9 cellular contexts compared by ENCODE assay signal in the genomic region with DNA sequence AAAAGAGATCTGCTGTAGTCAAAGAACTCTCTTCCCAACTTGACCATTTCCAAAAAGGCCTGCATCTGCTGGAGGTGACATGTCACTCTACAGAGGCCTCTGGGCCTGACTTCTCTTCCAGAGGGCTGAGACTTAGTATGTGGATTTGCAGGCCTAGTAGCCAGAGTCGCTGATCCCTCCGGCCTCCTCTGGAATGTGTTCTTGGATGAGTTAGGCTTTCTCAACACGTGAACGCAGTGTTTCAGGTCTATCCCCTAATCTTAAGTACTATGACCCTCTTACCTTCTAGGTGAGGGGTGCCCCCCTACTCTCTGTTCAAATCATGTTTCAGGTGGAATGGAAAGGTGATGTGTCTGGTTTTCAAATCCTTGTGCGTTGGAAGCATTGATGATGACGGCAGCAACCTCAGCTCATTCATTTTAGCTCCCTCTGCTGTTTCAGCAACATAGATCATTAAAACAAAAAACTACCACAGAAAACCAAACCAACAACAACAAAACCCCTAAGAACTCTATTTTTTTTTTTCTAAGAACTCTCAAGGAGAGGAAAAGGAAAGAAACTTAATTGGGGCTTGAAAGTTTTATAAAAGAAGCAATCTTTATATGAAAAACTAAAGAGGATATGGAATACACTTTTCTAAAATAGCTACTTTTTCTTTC. TPM values are rescaled to one million over a fixed set of nuclear protein-coding genes. Genes with fewer than 3 reads are reported as not detected.
A peak's percentile ranks its signal among the peaks of the same experiment; 100 is the strongest.
DNase-seq lines count a peak whose midpoint lies in the region; ATAC-seq, FAIRE-seq and TF ChIP-seq lines count a peak whose summit lies in the region.
"Had no signal": no experiment of that assay in that cellular context is flagged by ENCODE, and none has a peak within 500 bp of the region (broad histone marks: within the 10 kb centered on the region; RNA-seq: fewer than 3 reads in every experiment).

No MANE protein-coding gene starts in this region.

- TF ChIP-seq CTCF in GM12873 (IDR thresholded peaks at IDR 0.05; ENCODE audit: insufficient read depth, low read depth, low read length, missing control alignments): peak; percentile 29
- TF ChIP-seq CTCF in left lung (IDR thresholded peaks at IDR 0.05): no peak

- no peak overlapping the region for H3K27ac ChIP-seq in left lung

- intact Hi-C loops in left lung (cut with DNase I): loop anchor here in 1 of 2 donors (10.0 kb wide), 1 partner anchor 128 kb away; no protein-coding TSS in a partner anchor

- no peaks in the 10 kb centered on the region for H3K36me3 ChIP-seq in left lung

- in situ Hi-C loops in ACHN (cut with HindIII; ENCODE audit: low pct_ligation_motif_present, low pct_unique_long_range_greater_than_20kb, low sequenced_read_pairs): no loop called here

- no peaks in the 10 kb centered on the region for H3K9me3 ChIP-seq in left lung

- no peaks in the 10 kb centered on the region for H3K27me3 ChIP-seq in left lung

- POLR2A ChIA-PET in HEK293T (lab: Yijun Ruan, JAX): interaction anchor here (0.7 to 1.6 kb wide), 2 partner anchors 9 to 14 kb away, joined by 3 to 5 read pairs; no protein-coding TSS in a partner anchor

- FAIRE-seq in urothelium cell line (lab: Jason Lieb, UNC): no peak

- no peak overlapping the region for H3K4me3 ChIP-seq in left lung

- DNase-seq in ACHN: peak; percentile 23
- peak; percentile 38 for DNase-seq in astrocyte of the hippocampus (ENCODE audit: low read depth, low spot score)
- DNase-seq in left lung: no peak
- no peak for DNase-seq in urothelium cell line (ENCODE audit: low spot score)
- no peak for DNase-seq in HEK293T (ENCODE audit: extremely low spot score)
- DNase-seq: activated CD4-positive, alpha-beta T cell treated with anti-CD3 and anti-CD28 coated beads for 48 hours had no signal

- ATAC-seq in left lung (peak; percentile 48), HG02571 (IDR thresholded peaks at IDR 0.05; ENCODE audit: unreplicated experiment) (no peak), GM21381 (IDR thresholded peaks at IDR 0.05; ENCODE audit: unreplicated experiment) (no peak)

- CTCF ChIA-PET in HEK293T (lab: Yijun Ruan, JAX): interaction anchor here (0.6 to 1.9 kb wide), 4 partner anchors 62 to 190 kb away, joined by 3 to 12 read pairs (median 8); no protein-coding TSS in a partner anchor

- H3K4me1 ChIP-seq in left lung: no peaks in the 10 kb centered on the region

TF ChIP-seq in HEK293T, 16 proteins besides CTCF, POLR2A, EP300 and RAD21:
- no peak for TF ChIP-seq ZNF384 (IDR thresholded peaks at IDR 0.05)
- no peak for TF ChIP-seq SUZ12 (IDR thresholded peaks at IDR 0.05)
- no peak for TF ChIP-seq CTBP1 (IDR thresholded peaks at IDR 0.05; ENCODE audit: borderline replicate concordance)
- no peak for TF ChIP-seq ARNT (IDR thresholded peaks at IDR 0.05)
- TF ChIP-seq LEF1 (IDR thresholded peaks at IDR 0.05; ENCODE audit: borderline replicate concordance): no peak
- TF ChIP-seq TARDBP (IDR thresholded peaks at IDR 0.05): no peak
- TF ChIP-seq, protein P1, sequence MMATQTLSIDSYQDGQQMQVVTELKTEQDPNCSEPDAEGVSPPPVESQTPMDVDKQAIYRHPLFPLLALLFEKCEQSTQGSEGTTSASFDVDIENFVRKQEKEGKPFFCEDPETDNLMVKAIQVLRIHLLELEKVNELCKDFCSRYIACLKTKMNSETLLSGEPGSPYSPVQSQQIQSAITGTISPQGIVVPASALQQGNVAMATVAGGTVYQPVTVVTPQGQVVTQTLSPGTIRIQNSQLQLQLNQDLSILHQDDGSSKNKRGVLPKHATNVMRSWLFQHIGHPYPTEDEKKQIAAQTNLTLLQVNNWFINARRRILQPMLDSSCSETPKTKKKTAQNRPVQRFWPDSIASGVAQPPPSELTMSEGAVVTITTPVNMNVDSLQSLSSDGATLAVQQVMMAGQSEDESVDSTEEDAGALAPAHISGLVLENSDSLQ (IDR thresholded peaks at IDR 0.05): no peak
- no peak for TF ChIP-seq ELF4 (IDR thresholded peaks at IDR 0.05)
- TF ChIP-seq SP1 (IDR thresholded peaks at IDR 0.05): no peak
- TF ChIP-seq FOXA1 (IDR thresholded peaks at IDR 0.05): no peak
- TF ChIP-seq L3MBTL2 (conservative IDR thresholded peaks at IDR 0.05): no peak
- no peak for TF ChIP-seq HDGF (IDR thresholded peaks at IDR 0.05; ENCODE audit: borderline replicate concordance)
- no peak for TF ChIP-seq BHLHE40 (IDR thresholded peaks at IDR 0.05; ENCODE audit: borderline replicate concordance)
- no peak for TF ChIP-seq FOXK2 (IDR thresholded peaks at IDR 0.05)
- TF ChIP-seq NFRKB (IDR thresholded peaks at IDR 0.05): no peak
- TF ChIP-seq FOXM1 (IDR thresholded peaks at IDR 0.05; ENCODE audit: borderline replicate concordance): no peak
TF ChIP-seq in HEK293T: peak in this region for 0.

RNA-seq across cellular contexts. Expression of a gene that starts 56.4 kb away (rescaled TPM):
- total RNA-seq in left lung: 10 to 100 TPM; 15.4 to 17.7 TPM

RNA-seq across cellular contexts. Expression of a gene that starts 56.5 kb away (rescaled TPM):
- 10 to 100 TPM; 29.5 to 36.4 TPM for total RNA-seq in left lung

Comparison
In these comparisons a context has a peak if more than half of its experiments do, and no peak if none do; other contexts are left out.
1. DNase-seq: peak in ACHN (single experiment) and astrocyte of the hippocampus (single experiment); none in left lung (0 of 2), urothelium cell line (single experiment) and HEK293T (single experiment).